Comparison of ENCODE assay signal across 11 cellular contexts in genomic region chr9:111676116-111676515, GRCh38.
"Had no signal": no experiment of that assay in that cellular context is flagged by ENCODE, and none has a peak within 500 bp of the region (broad histone marks: within the 10 kb centered on the region; RNA-seq: fewer than 3 reads in every experiment).

No MANE protein-coding gene starts in this region.

- FAIRE-seq: H1, H54 had no signal

- DNase-seq: GM23248, GOT3, H7, H9, HCEC 1CT, HFFc6 had no signal

- H3K9ac ChIP-seq: GM23248 had no signal

- H3K27ac ChIP-seq: GM23248 had no signal

- H2AFZ ChIP-seq: GM23248, GM23338 had no signal

- H3K36me3 ChIP-seq: HAP-1 had no signal

- H3K4me3 ChIP-seq: GM23248, GM23338, HAP-1 had no signal

- H3K4me2 ChIP-seq: GM23338 had no signal

- H3K9me3 ChIP-seq: HAP-1 had no signal

- ATAC-seq: GM23338, HCT116 had no signal

- H3K4me1 ChIP-seq: HAP-1 had no signal
